1 cellular context compared by ENCODE assay signal in the genomic region with DNA sequence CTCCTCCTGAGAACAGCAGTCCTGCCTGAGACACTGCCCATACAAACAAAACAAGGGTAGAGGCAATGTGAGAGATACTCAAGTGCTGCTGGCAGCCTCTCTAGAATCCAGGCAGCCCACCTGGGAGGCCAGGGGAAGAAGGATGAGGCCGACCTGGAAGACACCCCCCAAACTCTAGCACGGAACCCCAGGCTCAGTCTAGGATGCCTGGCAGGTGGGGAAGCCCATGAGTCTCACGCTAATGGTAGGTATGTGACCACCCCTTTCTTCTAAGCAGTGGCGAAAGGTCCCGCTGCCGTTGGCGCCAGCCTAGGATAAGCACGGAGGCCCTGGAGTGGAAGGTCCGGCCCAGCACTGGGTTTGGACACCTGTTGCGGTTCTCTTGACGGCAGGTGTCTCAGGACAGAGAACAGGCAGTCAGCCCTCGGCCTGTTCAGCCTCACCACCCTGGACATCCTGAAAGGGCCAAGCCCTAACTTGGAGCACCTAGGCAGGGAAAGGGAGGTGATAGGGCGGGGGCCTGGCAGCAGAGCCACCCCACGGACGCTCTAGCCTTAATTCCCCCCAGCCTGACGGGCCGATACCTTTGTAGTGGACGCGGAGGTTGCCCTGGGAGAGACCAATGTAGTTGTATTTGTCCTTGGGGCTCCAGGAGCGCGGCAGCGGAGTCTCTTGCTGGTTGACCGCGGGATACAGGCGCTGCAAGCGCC.
A peak's percentile ranks its signal among the peaks of the same experiment; 100 is the strongest.
TF ChIP-seq lines count a peak whose summit lies in the region.

No MANE protein-coding gene starts in this region.

TF ChIP-seq in HepG2, 621 proteins besides CTCF, POLR2A, EP300 and RAD21 (continued from another document and continues in another):
- TF ChIP-seq, protein P1, sequence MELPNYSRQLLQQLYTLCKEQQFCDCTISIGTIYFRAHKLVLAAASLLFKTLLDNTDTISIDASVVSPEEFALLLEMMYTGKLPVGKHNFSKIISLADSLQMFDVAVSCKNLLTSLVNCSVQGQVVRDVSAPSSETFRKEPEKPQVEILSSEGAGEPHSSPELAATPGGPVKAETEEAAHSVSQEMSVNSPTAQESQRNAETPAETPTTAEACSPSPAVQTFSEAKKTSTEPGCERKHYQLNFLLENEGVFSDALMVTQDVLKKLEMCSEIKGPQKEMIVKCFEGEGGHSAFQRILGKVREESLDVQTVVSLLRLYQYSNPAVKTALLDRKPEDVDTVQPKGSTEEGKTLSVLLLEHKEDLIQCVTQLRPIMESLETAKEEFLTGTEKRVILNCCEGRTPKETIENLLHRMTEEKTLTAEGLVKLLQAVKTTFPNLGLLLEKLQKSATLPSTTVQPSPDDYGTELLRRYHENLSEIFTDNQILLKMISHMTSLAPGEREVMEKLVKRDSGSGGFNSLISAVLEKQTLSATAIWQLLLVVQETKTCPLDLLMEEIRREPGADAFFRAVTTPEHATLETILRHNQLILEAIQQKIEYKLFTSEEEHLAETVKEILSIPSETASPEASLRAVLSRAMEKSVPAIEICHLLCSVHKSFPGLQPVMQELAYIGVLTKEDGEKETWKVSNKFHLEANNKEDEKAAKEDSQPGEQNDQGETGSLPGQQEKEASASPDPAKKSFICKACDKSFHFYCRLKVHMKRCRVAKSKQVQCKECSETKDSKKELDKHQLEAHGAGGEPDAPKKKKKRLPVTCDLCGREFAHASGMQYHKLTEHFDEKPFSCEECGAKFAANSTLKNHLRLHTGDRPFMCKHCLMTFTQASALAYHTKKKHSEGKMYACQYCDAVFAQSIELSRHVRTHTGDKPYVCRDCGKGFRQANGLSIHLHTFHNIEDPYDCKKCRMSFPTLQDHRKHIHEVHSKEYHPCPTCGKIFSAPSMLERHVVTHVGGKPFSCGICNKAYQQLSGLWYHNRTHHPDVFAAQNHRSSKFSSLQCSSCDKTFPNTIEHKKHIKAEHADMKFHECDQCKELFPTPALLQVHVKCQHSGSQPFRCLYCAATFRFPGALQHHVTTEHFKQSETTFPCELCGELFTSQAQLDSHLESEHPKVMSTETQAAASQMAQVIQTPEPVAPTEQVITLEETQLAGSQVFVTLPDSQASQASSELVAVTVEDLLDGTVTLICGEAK (IDR thresholded peaks at IDR 0.05), result no peak
- TF ChIP-seq, protein P1 (CRISPR knock-in tag; IDR thresholded peaks at IDR 0.05), result 0 out of 2 replicates have a peak, but pooled peaks have one; percentile 3
- TF ChIP-seq GLI4 (CRISPR knock-in tag; IDR thresholded peaks at IDR 0.05; ENCODE audit: borderline replicate concordance) (peak; percentile 96; the same call in 1 of the 2 replicates), ZNF776 (CRISPR knock-in tag; IDR thresholded peaks at IDR 0.05) (peak; percentile 75; the same call in 1 of the 2 replicates), ZBTB20 (CRISPR knock-in tag; IDR thresholded peaks at IDR 0.05; ENCODE audit: borderline replicate concordance, low read depth) (no peak; the same call in 1 of the 2 replicates), ZNF788 (CRISPR knock-in tag; IDR thresholded peaks at IDR 0.05; ENCODE audit: borderline replicate concordance) (0 out of 2 replicates have a peak, but pooled peaks have one; percentile 31), ESRRA (CRISPR knock-in tag; IDR thresholded peaks at IDR 0.05; ENCODE audit: low read depth) (peak; percentile 12; the same call in 1 of the 2 replicates), BRCA1 (CRISPR knock-in tag; IDR thresholded peaks at IDR 0.05) (peak; percentile 19; the same call in 1 of the 2 replicates), ZNF703 (CRISPR knock-in tag; IDR thresholded peaks at IDR 0.05; ENCODE audit: borderline replicate concordance) (peak; percentile 91; the same call in 1 of the 2 replicates), ZNF724P (CRISPR knock-in tag; IDR thresholded peaks at IDR 0.05; ENCODE audit: borderline replicate concordance) (0 out of 2 replicates have a peak, but pooled peaks have one; percentile 19), KAT8 (CRISPR knock-in tag; IDR thresholded peaks at IDR 0.05) (no peak), GATAD2A (CRISPR knock-in tag; IDR thresholded peaks at IDR 0.05) (0 out of 2 replicates have a peak, but pooled peaks have one; percentile 4), ZNF274 (CRISPR knock-in tag; IDR thresholded peaks at IDR 0.05) (peak; percentile 66; the same call in 1 of the 2 replicates), NRL (CRISPR knock-in tag; IDR thresholded peaks at IDR 0.05; ENCODE audit: borderline replicate concordance) (peak; percentile 73; the same call in 1 of the 2 replicates), ZFP37 (CRISPR knock-in tag; IDR thresholded peaks at IDR 0.05; ENCODE audit: borderline replicate concordance) (peak; percentile 40; the same call in 1 of the 2 replicates), LCORL (IDR thresholded peaks at IDR 0.05) (no peak), LCORL (CRISPR knock-in tag; IDR thresholded peaks at IDR 0.05) (0 out of 2 replicates have a peak, but pooled peaks have one; percentile 35), GFI1 (CRISPR knock-in tag; IDR thresholded peaks at IDR 0.05; ENCODE audit: borderline replicate concordance) (peak; percentile 4; the same call in 1 of the 2 replicates), ZNF557 (CRISPR knock-in tag; IDR thresholded peaks at IDR 0.05) (0 out of 2 replicates have a peak, but pooled peaks have one; percentile 3), ZBTB7A (CRISPR knock-in tag; IDR thresholded peaks at IDR 0.05) (peak; percentile 45; the same call in 1 of the 2 replicates), SMARCC2 (IDR thresholded peaks at IDR 0.05) (no peak), HOXA9 (CRISPR knock-in tag; IDR thresholded peaks at IDR 0.05; ENCODE audit: borderline replicate concordance) (no peak), NFE2L1 (CRISPR knock-in tag; IDR thresholded peaks at IDR 0.05; ENCODE audit: borderline replicate concordance) (0 out of 2 replicates have a peak, but pooled peaks have one; percentile 36), ZBTB1 (CRISPR knock-in tag; IDR thresholded peaks at IDR 0.05; ENCODE audit: borderline replicate concordance) (0 out of 2 replicates have a peak, but pooled peaks have one; percentile 57), BORCS8-MEF2B (CRISPR knock-in tag; IDR thresholded peaks at IDR 0.05) (peak; percentile 33; the same call in 1 of the 2 replicates)
- TF ChIP-seq, protein P2, sequence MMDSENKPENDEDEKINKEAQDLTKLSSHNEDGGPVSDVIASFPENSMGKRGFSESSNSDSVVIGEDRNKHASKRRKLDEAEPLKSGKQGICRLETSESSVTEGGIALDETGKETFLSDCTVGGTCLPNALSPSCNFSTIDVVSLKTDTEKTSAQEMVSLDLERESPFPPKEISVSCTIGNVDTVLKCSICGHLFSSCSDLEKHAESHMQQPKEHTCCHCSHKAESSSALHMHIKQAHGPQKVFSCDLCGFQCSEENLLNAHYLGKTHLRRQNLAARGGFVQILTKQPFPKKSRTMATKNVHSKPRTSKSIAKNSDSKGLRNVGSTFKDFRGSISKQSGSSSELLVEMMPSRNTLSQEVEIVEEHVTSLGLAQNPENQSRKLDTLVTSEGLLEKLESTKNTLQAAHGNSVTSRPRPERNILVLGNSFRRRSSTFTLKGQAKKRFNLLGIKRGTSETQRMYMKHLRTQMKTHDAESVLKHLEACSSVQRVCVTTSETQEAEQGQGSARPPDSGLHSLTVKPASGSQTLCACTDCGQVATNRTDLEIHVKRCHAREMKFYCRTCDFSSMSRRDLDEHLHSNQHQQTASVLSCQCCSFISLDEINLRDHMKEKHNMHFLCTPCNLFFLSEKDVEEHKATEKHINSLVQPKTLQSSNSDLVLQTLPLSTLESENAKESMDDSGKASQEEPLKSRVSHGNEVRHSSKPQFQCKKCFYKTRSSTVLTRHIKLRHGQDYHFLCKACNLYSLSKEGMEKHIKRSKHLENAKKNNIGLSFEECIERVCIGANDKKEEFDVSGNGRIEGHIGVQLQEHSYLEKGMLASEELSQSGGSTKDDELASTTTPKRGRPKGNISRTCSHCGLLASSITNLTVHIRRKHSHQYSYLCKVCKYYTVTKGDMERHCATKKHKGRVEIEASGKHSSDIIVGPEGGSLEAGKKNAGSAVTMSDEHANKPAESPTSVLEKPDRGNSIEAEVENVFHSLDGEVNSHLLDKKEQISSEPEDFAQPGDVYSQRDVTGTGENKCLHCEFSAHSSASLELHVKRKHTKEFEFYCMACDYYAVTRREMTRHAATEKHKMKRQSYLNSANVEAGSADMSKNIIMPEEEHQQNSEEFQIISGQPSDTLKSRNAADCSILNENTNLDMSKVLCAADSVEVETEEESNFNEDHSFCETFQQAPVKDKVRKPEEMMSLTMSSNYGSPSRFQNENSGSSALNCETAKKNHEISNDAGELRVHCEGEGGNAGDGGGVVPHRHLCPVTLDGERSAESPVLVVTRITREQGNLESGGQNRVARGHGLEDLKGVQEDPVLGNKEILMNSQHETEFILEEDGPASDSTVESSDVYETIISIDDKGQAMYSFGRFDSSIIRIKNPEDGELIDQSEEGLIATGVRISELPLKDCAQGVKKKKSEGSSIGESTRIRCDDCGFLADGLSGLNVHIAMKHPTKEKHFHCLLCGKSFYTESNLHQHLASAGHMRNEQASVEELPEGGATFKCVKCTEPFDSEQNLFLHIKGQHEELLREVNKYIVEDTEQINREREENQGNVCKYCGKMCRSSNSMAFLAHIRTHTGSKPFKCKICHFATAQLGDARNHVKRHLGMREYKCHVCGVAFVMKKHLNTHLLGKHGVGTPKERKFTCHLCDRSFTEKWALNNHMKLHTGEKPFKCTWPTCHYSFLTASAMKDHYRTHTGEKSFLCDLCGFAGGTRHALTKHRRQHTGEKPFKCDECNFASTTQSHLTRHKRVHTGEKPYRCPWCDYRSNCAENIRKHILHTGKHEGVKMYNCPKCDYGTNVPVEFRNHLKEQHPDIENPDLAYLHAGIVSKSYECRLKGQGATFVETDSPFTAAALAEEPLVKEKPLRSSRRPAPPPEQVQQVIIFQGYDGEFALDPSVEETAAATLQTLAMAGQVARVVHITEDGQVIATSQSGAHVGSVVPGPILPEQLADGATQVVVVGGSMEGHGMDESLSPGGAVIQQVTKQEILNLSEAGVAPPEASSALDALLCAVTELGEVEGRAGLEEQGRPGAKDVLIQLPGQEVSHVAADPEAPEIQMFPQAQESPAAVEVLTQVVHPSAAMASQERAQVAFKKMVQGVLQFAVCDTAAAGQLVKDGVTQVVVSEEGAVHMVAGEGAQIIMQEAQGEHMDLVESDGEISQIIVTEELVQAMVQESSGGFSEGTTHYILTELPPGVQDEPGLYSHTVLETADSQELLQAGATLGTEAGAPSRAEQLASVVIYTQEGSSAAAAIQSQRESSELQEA (CRISPR knock-in tag; IDR thresholded peaks at IDR 0.05; ENCODE audit: not compliant biosample characterization), result peak; percentile 31
- TF ChIP-seq, protein P3, sequence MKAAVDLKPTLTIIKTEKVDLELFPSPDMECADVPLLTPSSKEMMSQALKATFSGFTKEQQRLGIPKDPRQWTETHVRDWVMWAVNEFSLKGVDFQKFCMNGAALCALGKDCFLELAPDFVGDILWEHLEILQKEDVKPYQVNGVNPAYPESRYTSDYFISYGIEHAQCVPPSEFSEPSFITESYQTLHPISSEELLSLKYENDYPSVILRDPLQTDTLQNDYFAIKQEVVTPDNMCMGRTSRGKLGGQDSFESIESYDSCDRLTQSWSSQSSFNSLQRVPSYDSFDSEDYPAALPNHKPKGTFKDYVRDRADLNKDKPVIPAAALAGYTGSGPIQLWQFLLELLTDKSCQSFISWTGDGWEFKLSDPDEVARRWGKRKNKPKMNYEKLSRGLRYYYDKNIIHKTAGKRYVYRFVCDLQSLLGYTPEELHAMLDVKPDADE (CRISPR knock-in tag; IDR thresholded peaks at IDR 0.05), result no peak
- TF ChIP-seq, protein P4, sequence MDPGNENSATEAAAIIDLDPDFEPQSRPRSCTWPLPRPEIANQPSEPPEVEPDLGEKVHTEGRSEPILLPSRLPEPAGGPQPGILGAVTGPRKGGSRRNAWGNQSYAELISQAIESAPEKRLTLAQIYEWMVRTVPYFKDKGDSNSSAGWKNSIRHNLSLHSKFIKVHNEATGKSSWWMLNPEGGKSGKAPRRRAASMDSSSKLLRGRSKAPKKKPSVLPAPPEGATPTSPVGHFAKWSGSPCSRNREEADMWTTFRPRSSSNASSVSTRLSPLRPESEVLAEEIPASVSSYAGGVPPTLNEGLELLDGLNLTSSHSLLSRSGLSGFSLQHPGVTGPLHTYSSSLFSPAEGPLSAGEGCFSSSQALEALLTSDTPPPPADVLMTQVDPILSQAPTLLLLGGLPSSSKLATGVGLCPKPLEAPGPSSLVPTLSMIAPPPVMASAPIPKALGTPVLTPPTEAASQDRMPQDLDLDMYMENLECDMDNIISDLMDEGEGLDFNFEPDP (CRISPR knock-in tag; conservative IDR thresholded peaks at IDR 0.05), result 0 out of 2 replicates have a peak, but pooled peaks have one; percentile 61
